1 cellular context compared by ENCODE assay signal in the genomic region with DNA sequence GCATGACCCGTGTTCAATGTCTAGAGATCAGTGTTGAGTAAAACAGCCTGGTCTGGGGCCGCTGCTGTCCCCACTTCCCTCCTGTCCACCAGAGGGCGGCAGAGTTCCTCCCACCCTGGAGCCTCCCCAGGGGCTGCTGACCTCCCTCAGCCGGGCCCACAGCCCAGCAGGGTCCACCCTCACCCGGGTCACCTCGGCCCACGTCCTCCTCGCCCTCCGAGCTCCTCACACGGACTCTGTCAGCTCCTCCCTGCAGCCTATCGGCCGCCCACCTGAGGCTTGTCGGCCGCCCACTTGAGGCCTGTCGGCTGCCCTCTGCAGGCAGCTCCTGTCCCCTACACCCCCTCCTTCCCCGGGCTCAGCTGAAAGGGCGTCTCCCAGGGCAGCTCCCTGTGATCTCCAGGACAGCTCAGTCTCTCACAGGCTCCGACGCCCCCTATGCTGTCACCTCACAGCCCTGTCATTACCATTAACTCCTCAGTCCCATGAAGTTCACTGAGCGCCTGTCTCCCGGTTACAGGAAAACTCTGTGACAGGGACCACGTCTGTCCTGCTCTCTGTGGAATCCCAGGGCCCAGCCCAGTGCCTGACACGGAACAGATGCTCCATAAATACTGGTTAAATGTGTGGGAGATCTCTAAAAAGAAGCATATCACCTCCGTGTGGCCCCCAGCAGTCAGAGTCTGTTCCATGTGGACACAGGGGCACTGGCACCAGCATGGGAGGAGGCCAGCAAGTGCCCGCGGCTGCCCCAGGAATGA.
A peak's percentile ranks its signal among the peaks of the same experiment; 100 is the strongest.
TF ChIP-seq lines count a peak whose summit lies in the region.

No MANE protein-coding gene starts in this region.

TF ChIP-seq in K562, 482 proteins besides CTCF, POLR2A, EP300 and RAD21 (continued from another document and continues in another):
- TF ChIP-seq, protein P1, sequence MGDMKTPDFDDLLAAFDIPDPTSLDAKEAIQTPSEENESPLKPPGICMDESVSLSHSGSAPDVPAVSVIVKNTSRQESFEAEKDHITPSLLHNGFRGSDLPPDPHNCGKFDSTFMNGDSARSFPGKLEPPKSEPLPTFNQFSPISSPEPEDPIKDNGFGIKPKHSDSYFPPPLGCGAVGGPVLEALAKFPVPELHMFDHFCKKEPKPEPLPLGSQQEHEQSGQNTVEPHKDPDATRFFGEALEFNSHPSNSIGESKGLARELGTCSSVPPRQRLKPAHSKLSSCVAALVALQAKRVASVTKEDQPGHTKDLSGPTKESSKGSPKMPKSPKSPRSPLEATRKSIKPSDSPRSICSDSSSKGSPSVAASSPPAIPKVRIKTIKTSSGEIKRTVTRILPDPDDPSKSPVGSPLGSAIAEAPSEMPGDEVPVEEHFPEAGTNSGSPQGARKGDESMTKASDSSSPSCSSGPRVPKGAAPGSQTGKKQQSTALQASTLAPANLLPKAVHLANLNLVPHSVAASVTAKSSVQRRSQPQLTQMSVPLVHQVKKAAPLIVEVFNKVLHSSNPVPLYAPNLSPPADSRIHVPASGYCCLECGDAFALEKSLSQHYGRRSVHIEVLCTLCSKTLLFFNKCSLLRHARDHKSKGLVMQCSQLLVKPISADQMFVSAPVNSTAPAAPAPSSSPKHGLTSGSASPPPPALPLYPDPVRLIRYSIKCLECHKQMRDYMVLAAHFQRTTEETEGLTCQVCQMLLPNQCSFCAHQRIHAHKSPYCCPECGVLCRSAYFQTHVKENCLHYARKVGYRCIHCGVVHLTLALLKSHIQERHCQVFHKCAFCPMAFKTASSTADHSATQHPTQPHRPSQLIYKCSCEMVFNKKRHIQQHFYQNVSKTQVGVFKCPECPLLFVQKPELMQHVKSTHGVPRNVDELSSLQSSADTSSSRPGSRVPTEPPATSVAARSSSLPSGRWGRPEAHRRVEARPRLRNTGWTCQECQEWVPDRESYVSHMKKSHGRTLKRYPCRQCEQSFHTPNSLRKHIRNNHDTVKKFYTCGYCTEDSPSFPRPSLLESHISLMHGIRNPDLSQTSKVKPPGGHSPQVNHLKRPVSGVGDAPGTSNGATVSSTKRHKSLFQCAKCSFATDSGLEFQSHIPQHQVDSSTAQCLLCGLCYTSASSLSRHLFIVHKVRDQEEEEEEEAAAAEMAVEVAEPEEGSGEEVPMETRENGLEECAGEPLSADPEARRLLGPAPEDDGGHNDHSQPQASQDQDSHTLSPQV (IDR thresholded peaks at IDR 0.05): peak; percentile 73; the same call in 1 of the 2 replicates
- no peak for TF ChIP-seq SMARCB1 (IDR thresholded peaks at IDR 0.05; ENCODE audit: insufficient read length, low read depth)
- TF ChIP-seq, protein P2, sequence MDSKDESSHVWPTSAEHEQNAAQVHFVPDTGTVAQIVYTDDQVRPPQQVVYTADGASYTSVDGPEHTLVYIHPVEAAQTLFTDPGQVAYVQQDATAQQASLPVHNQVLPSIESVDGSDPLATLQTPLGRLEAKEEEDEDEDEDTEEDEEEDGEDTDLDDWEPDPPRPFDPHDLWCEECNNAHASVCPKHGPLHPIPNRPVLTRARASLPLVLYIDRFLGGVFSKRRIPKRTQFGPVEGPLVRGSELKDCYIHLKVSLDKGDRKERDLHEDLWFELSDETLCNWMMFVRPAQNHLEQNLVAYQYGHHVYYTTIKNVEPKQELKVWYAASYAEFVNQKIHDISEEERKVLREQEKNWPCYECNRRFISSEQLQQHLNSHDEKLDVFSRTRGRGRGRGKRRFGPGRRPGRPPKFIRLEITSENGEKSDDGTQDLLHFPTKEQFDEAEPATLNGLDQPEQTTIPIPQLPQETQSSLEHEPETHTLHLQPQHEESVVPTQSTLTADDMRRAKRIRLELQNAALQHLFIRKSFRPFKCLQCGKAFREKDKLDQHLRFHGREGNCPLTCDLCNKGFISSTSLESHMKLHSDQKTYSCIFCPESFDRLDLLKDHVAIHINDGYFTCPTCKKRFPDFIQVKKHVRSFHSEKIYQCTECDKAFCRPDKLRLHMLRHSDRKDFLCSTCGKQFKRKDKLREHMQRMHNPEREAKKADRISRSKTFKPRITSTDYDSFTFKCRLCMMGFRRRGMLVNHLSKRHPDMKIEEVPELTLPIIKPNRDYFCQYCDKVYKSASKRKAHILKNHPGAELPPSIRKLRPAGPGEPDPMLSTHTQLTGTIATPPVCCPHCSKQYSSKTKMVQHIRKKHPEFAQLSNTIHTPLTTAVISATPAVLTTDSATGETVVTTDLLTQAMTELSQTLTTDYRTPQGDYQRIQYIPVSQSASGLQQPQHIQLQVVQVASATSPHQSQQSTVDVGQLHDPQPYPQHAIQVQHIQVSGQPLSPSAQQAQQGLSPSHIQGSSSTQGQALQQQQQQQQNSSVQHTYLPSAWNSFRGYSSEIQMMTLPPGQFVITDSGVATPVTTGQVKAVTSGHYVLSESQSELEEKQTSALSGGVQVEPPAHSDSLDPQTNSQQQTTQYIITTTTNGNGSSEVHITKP (IDR thresholded peaks at IDR 0.05; ENCODE audit: partially characterized antibody): peak; percentile 16
- no peak for TF ChIP-seq KDM1A (IDR thresholded peaks at IDR 0.05)
- no peak for TF ChIP-seq ZNF3 (CRISPR knock-in tag; IDR thresholded peaks at IDR 0.05)
- TF ChIP-seq ZNF76 (CRISPR knock-in tag; IDR thresholded peaks at IDR 0.05; ENCODE audit: borderline replicate concordance): no peak
- no peak for TF ChIP-seq ZNF121 (CRISPR knock-in tag; conservative IDR thresholded peaks at IDR 0.05)
- no peak; the same call in 1 of the 2 replicates for TF ChIP-seq TOE1 (IDR thresholded peaks at IDR 0.05; ENCODE audit: borderline replicate concordance)
- TF ChIP-seq TOE1 (CRISPR knock-in tag; IDR thresholded peaks at IDR 0.05; ENCODE audit: borderline replicate concordance, low read depth): no peak
- TF ChIP-seq ZNF133 (CRISPR knock-in tag; IDR thresholded peaks at IDR 0.05): no peak
- TF ChIP-seq ZNF77 (CRISPR knock-in tag; IDR thresholded peaks at IDR 0.05): no peak
- TF ChIP-seq HOXB6 (CRISPR knock-in tag; IDR thresholded peaks at IDR 0.05; ENCODE audit: borderline replicate concordance): no peak
- no peak for TF ChIP-seq RFX1 (IDR thresholded peaks at IDR 0.05)
- no peak for TF ChIP-seq THRAP3 (IDR thresholded peaks at IDR 0.05; ENCODE audit: borderline replicate concordance)
- TF ChIP-seq, protein P3, sequence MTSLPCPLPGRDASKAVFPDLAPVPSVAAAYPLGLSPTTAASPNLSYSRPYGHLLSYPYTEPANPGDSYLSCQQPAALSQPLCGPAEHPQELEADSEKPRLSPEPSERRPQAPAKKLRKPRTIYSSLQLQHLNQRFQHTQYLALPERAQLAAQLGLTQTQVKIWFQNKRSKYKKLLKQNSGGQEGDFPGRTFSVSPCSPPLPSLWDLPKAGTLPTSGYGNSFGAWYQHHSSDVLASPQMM (CRISPR knock-in tag; IDR thresholded peaks at IDR 0.05): no peak
- no peak for TF ChIP-seq ZBTB17 (CRISPR knock-in tag; IDR thresholded peaks at IDR 0.05)
- TF ChIP-seq RUNX1 (IDR thresholded peaks at IDR 0.05; ENCODE audit: low read depth): no peak
- no peak for TF ChIP-seq BRD4 (IDR thresholded peaks at IDR 0.05)
- TF ChIP-seq SMARCA4 (IDR thresholded peaks at IDR 0.05): no peak
- TF ChIP-seq, protein P4, sequence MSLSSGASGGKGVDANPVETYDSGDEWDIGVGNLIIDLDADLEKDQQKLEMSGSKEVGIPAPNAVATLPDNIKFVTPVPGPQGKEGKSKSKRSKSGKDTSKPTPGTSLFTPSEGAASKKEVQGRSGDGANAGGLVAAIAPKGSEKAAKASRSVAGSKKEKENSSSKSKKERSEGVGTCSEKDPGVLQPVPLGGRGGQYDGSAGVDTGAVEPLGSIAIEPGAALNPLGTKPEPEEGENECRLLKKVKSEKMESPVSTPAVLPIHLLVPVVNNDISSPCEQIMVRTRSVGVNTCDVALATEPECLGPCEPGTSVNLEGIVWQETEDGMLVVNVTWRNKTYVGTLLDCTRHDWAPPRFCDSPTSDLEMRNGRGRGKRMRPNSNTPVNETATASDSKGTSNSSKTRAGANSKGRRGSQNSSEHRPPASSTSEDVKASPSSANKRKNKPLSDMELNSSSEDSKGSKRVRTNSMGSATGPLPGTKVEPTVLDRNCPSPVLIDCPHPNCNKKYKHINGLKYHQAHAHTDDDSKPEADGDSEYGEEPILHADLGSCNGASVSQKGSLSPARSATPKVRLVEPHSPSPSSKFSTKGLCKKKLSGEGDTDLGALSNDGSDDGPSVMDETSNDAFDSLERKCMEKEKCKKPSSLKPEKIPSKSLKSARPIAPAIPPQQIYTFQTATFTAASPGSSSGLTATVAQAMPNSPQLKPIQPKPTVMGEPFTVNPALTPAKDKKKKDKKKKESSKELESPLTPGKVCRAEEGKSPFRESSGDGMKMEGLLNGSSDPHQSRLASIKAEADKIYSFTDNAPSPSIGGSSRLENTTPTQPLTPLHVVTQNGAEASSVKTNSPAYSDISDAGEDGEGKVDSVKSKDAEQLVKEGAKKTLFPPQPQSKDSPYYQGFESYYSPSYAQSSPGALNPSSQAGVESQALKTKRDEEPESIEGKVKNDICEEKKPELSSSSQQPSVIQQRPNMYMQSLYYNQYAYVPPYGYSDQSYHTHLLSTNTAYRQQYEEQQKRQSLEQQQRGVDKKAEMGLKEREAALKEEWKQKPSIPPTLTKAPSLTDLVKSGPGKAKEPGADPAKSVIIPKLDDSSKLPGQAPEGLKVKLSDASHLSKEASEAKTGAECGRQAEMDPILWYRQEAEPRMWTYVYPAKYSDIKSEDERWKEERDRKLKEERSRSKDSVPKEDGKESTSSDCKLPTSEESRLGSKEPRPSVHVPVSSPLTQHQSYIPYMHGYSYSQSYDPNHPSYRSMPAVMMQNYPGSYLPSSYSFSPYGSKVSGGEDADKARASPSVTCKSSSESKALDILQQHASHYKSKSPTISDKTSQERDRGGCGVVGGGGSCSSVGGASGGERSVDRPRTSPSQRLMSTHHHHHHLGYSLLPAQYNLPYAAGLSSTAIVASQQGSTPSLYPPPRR (CRISPR knock-in tag; IDR thresholded peaks at IDR 0.05; ENCODE audit: borderline replicate concordance): no peak
- no peak for TF ChIP-seq XRCC3 (IDR thresholded peaks at IDR 0.05)
- peak in 1 of 2 experiments; percentile 51; a peak in 1 of 4 replicates for TF ChIP-seq HDAC1 (IDR thresholded peaks at IDR 0.05)
- TF ChIP-seq HDAC3 (IDR thresholded peaks at IDR 0.05; ENCODE audit: borderline replicate concordance, partially characterized antibody): no peak
- no peak for TF ChIP-seq STAT5B (CRISPR knock-in tag; IDR thresholded peaks at IDR 0.05)
- no peak for TF ChIP-seq ILK (tag; IDR thresholded peaks at IDR 0.05; ENCODE audit: borderline replicate concordance, low read depth)
- TF ChIP-seq STAT5A (IDR thresholded peaks at IDR 0.05; ENCODE audit: borderline replicate concordance, low read length): no peak
- no peak for TF ChIP-seq ZNF274 (IDR thresholded peaks at IDR 0.05; ENCODE audit: borderline replicate concordance, low read depth, low read length)
- TF ChIP-seq, protein P5, sequence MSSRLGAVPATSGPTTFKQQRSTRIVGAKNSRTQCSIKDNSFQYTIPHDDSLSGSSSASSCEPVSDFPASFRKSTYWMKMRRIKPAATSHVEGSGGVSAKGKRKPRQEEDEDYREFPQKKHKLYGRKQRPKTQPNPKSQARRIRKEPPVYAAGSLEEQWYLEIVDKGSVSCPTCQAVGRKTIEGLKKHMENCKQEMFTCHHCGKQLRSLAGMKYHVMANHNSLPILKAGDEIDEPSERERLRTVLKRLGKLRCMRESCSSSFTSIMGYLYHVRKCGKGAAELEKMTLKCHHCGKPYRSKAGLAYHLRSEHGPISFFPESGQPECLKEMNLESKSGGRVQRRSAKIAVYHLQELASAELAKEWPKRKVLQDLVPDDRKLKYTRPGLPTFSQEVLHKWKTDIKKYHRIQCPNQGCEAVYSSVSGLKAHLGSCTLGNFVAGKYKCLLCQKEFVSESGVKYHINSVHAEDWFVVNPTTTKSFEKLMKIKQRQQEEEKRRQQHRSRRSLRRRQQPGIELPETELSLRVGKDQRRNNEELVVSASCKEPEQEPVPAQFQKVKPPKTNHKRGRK (tag; IDR thresholded peaks at IDR 0.05): no peak
- TF ChIP-seq, protein P6, sequence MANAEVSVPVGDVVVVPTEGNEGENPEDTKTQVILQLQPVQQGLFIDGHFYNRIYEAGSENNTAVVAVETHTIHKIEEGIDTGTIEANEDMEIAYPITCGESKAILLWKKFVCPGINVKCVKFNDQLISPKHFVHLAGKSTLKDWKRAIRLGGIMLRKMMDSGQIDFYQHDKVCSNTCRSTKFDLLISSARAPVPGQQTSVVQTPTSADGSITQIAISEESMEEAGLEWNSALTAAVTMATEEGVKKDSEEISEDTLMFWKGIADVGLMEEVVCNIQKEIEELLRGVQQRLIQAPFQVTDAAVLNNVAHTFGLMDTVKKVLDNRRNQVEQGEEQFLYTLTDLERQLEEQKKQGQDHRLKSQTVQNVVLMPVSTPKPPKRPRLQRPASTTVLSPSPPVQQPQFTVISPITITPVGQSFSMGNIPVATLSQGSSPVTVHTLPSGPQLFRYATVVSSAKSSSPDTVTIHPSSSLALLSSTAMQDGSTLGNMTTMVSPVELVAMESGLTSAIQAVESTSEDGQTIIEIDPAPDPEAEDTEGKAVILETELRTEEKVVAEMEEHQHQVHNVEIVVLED (CRISPR knock-in tag; IDR thresholded peaks at IDR 0.05): no peak
- TF ChIP-seq, protein P7, sequence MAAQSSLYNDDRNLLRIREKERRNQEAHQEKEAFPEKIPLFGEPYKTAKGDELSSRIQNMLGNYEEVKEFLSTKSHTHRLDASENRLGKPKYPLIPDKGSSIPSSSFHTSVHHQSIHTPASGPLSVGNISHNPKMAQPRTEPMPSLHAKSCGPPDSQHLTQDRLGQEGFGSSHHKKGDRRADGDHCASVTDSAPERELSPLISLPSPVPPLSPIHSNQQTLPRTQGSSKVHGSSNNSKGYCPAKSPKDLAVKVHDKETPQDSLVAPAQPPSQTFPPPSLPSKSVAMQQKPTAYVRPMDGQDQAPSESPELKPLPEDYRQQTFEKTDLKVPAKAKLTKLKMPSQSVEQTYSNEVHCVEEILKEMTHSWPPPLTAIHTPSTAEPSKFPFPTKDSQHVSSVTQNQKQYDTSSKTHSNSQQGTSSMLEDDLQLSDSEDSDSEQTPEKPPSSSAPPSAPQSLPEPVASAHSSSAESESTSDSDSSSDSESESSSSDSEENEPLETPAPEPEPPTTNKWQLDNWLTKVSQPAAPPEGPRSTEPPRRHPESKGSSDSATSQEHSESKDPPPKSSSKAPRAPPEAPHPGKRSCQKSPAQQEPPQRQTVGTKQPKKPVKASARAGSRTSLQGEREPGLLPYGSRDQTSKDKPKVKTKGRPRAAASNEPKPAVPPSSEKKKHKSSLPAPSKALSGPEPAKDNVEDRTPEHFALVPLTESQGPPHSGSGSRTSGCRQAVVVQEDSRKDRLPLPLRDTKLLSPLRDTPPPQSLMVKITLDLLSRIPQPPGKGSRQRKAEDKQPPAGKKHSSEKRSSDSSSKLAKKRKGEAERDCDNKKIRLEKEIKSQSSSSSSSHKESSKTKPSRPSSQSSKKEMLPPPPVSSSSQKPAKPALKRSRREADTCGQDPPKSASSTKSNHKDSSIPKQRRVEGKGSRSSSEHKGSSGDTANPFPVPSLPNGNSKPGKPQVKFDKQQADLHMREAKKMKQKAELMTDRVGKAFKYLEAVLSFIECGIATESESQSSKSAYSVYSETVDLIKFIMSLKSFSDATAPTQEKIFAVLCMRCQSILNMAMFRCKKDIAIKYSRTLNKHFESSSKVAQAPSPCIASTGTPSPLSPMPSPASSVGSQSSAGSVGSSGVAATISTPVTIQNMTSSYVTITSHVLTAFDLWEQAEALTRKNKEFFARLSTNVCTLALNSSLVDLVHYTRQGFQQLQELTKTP (IDR thresholded peaks at IDR 0.05; ENCODE audit: low read depth in 1 of 2, partially characterized antibody in 2 of 2): no peak
- TF ChIP-seq POLR2B (IDR thresholded peaks at IDR 0.05; ENCODE audit: low read depth, partially characterized antibody): no peak
- TF ChIP-seq, protein P8, sequence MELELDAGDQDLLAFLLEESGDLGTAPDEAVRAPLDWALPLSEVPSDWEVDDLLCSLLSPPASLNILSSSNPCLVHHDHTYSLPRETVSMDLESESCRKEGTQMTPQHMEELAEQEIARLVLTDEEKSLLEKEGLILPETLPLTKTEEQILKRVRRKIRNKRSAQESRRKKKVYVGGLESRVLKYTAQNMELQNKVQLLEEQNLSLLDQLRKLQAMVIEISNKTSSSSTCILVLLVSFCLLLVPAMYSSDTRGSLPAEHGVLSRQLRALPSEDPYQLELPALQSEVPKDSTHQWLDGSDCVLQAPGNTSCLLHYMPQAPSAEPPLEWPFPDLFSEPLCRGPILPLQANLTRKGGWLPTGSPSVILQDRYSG (tag; conservative IDR thresholded peaks at IDR 0.05; ENCODE audit: low read depth): no peak
- TF ChIP-seq SLC30A9 (CRISPR knock-in tag; IDR thresholded peaks at IDR 0.05): no peak
- no peak for TF ChIP-seq MAFF (IDR thresholded peaks at IDR 0.05; ENCODE audit: low read length)
